ENCODE assay signal across 17 cellular contexts in genomic region chr2:9988320-9988719, GRCh38. TPM values are rescaled to one million over a fixed set of nuclear protein-coding genes. Genes with fewer than 3 reads are reported as not detected.
A peak's percentile ranks its signal among the peaks of the same experiment; 100 is the strongest.
DNase-seq lines count a peak whose midpoint lies in the region; ATAC-seq and TF ChIP-seq lines count a peak whose summit lies in the region.
"Had no signal": no experiment of that assay in that cellular context is flagged by ENCODE, and none has a peak within 500 bp of the region (broad histone marks: within the 10 kb centered on the region; RNA-seq: fewer than 3 reads in every experiment).

No MANE protein-coding gene starts in this region.

- H3K4me3 Mint-ChIP-seq in activated CD4-positive, alpha-beta memory T cell treated with anti-CD3 and anti-CD28 coated beads, Interleukin-2, amount 10 ng/mL, durations not matched to agents 7 days and 5 days: no peak overlapping the region
- H3K4me3 Mint-ChIP-seq in activated CD4-positive, alpha-beta memory T cell treated with anti-CD3 and anti-CD28 coated beads for 36 hours: no peak overlapping the region
- no peak overlapping the region for H3K4me3 Mint-ChIP-seq in stimulated activated memory B cell treated with anti-CD40 and anti-IgM and Interleukin-4, amounts not matched to agents 10 μg/mL and 1 μg/mL and 100 μg/mL, for 72 hours
- H3K4me3 Mint-ChIP-seq: CD4-positive, alpha-beta T cell; H9; IgD-negative memory B cell had no signal

- POLR2A ChIA-PET in activated CD4-positive, alpha-beta memory T cell treated with anti-CD3 and anti-CD28 coated beads, Interleukin-2, amount 10 ng/mL, durations not matched to agents 7 days and 5 days (lab: Charles Lee): no interaction called here
- POLR2A ChIA-PET in activated CD4-positive, alpha-beta memory T cell treated with anti-CD3 and anti-CD28 coated beads for 36 hours (lab: Charles Lee): no interaction called here
- POLR2A ChIA-PET in SK-N-SH (lab: Yijun Ruan, JAX) (no interaction called here), GM10248 (lab: Yijun Ruan, JAX) (no interaction called here)

- H3K9ac ChIP-seq in SK-N-SH: no peak overlapping the region

- no peak for TF ChIP-seq RAD21 in SK-N-SH (IDR thresholded peaks at IDR 0.05; ENCODE audit: low read length)

- H3K27me3 Mint-ChIP-seq in activated CD4-positive, alpha-beta memory T cell treated with anti-CD3 and anti-CD28 coated beads, Interleukin-2, amount 10 ng/mL, durations not matched to agents 7 days and 5 days: peaks cover 1% of the 10 kb centered on the region
- peaks cover 3% of the 10 kb centered on the region for H3K27me3 Mint-ChIP-seq in activated CD4-positive, alpha-beta memory T cell treated with anti-CD3 and anti-CD28 coated beads for 36 hours
- H3K27me3 Mint-ChIP-seq in stimulated activated memory B cell treated with anti-CD40 and anti-IgM and Interleukin-4, amounts not matched to agents 10 μg/mL and 1 μg/mL and 100 μg/mL, for 72 hours: no peaks in the 10 kb centered on the region

- H3K9me2 ChIP-seq in SK-N-SH: no peaks in the 10 kb centered on the region

- peak; percentile 7 for DNase-seq in activated CD4-positive, alpha-beta memory T cell treated with anti-CD3 and anti-CD28 coated beads, Interleukin-2, amount 10 ng/mL, durations not matched to agents 7 days and 5 days
- DNase-seq in activated CD4-positive, alpha-beta memory T cell treated with anti-CD3 and anti-CD28 coated beads for 36 hours: no peak
- DNase-seq in islet precursor cell (peak; percentile 33), SK-N-SH (no peak), GM10248 (ENCODE audit: extremely low spot score) (no peak), NCI-H128 (lab: John Stamatoyannopoulos, UW; ENCODE audit: unreplicated experiment) (no peak)
- DNase-seq: AML-193; Caco-2; CD4-positive, alpha-beta T cell; GDM1; H9 had no signal

- no peak for TF ChIP-seq EP300 in SK-N-SH (IDR thresholded peaks at IDR 0.05; ENCODE audit: borderline replicate concordance in 1 of 2, low read depth in 1 of 2, low read length in 1 of 2)

- H3K4me2 ChIP-seq in SK-N-SH: no peak overlapping the region
- H3K4me2 ChIP-seq: A549 had no signal

- ATAC-seq in stimulated activated memory B cell treated with anti-CD40 and anti-IgM and Interleukin-4, amounts not matched to agents 10 μg/mL and 1 μg/mL and 100 μg/mL, for 72 hours: no peak
- ATAC-seq: A549, HepG2 had no signal

- no peak for TF ChIP-seq CTCF in SK-N-SH (IDR thresholded peaks at IDR 0.05)
- TF ChIP-seq CTCF in GM10248 (IDR thresholded peaks at IDR 0.05; ENCODE audit: control extremely low read depth, extremely low read depth, low read depth, missing control alignments): no peak

- H2AFZ ChIP-seq in SK-N-SH (ENCODE audit: low read depth): no peak overlapping the region

- H3K79me2 ChIP-seq in SK-N-SH (ENCODE audit: insufficient read depth): no peaks in the 10 kb centered on the region

- no peak overlapping the region for H3K27ac Mint-ChIP-seq in activated CD4-positive, alpha-beta memory T cell treated with anti-CD3 and anti-CD28 coated beads, Interleukin-2, amount 10 ng/mL, durations not matched to agents 7 days and 5 days
- no peak overlapping the region for H3K27ac Mint-ChIP-seq in activated CD4-positive, alpha-beta memory T cell treated with anti-CD3 and anti-CD28 coated beads for 36 hours
- peak overlapping the region; percentile 35 for H3K27ac Mint-ChIP-seq in stimulated activated memory B cell treated with anti-CD40 and anti-IgM and Interleukin-4, amounts not matched to agents 10 μg/mL and 1 μg/mL and 100 μg/mL, for 72 hours
- H3K27ac Mint-ChIP-seq: CD4-positive, alpha-beta T cell; IgD-negative memory B cell had no signal

- H3K4me1 ChIP-seq in SK-N-SH (ENCODE audit: control insufficient read depth in 1 of 2, insufficient read depth in 2 of 2, low read depth in 1 of 2, low read length in 1 of 2): peaks cover 14 to 17% of the 10 kb centered on the region in 2 experiments; a peak in 2 of 4 replicates
- H3K4me1 ChIP-seq: Caco-2 had no signal

- CTCF ChIA-PET in activated CD4-positive, alpha-beta memory T cell treated with anti-CD3 and anti-CD28 coated beads, Interleukin-2, amount 10 ng/mL, durations not matched to agents 7 days and 5 days (lab: Charles Lee): interaction anchor here (1.9 to 6.2 kb wide), 2 partner anchors 60 to 84 kb away, joined by 7 to 157 read pairs; partner anchors contain the start of gene KLF11
- CTCF ChIA-PET in activated CD4-positive, alpha-beta memory T cell treated with anti-CD3 and anti-CD28 coated beads for 36 hours (lab: Charles Lee): interaction anchor here (5.4 kb wide), 1 partner anchor 60 kb away, joined by 149 read pairs; no protein-coding TSS in a partner anchor
- CTCF ChIA-PET in SK-N-SH (lab: Yijun Ruan, JAX) (interaction anchor here (0.7 to 10.8 kb wide), 9 partner anchors 8 to 844 kb away, joined by 3 to 357 read pairs (median 4); partner anchors contain the start of gene KLF11), GM10248 (lab: Yijun Ruan, JAX) (interaction anchor here (0.7 to 6.2 kb wide), 6 partner anchors 8 to 175 kb away, joined by 3 to 54 read pairs (median 30); no protein-coding TSS in a partner anchor)

- no peak overlapping the region for H3K4me3 ChIP-seq in SK-N-SH (ENCODE audit: low read depth in 2 of 2, low read length in 1 of 2)
- H3K4me3 ChIP-seq: A549 had no signal

- H3F3A ChIP-seq in SK-N-SH (replicated peaks; ENCODE audit: insufficient read depth): peaks cover 9% of the 10 kb centered on the region

- intact Hi-C loops in activated CD4-positive, alpha-beta memory T cell treated with anti-CD3 and anti-CD28 coated beads for 36 hours (cut with micrococcal nuclease): no loop called here

- no peaks in the 10 kb centered on the region for H3K27me3 ChIP-seq in SK-N-SH (ENCODE audit: insufficient read depth)

- H3K9me3 Mint-ChIP-seq in activated CD4-positive, alpha-beta memory T cell treated with anti-CD3 and anti-CD28 coated beads, Interleukin-2, amount 10 ng/mL, durations not matched to agents 7 days and 5 days: no peaks in the 10 kb centered on the region
- no peaks in the 10 kb centered on the region for H3K9me3 Mint-ChIP-seq in activated CD4-positive, alpha-beta memory T cell treated with anti-CD3 and anti-CD28 coated beads for 36 hours
- no peaks in the 10 kb centered on the region for H3K9me3 Mint-ChIP-seq in stimulated activated memory B cell treated with anti-CD40 and anti-IgM and Interleukin-4, amounts not matched to agents 10 μg/mL and 1 μg/mL and 100 μg/mL, for 72 hours
- H3K9me3 Mint-ChIP-seq: CD4-positive, alpha-beta T cell; H9; IgD-negative memory B cell had no signal

- no peaks in the 10 kb centered on the region for H3K9me3 ChIP-seq in SK-N-SH
- H3K9me3 ChIP-seq: A549, Caco-2 had no signal

- no peaks in the 10 kb centered on the region for H3K36me3 Mint-ChIP-seq in activated CD4-positive, alpha-beta memory T cell treated with anti-CD3 and anti-CD28 coated beads, Interleukin-2, amount 10 ng/mL, durations not matched to agents 7 days and 5 days (ENCODE audit: low read depth)
- no peaks in the 10 kb centered on the region for H3K36me3 Mint-ChIP-seq in activated CD4-positive, alpha-beta memory T cell treated with anti-CD3 and anti-CD28 coated beads for 36 hours
- no peaks in the 10 kb centered on the region for H3K36me3 Mint-ChIP-seq in stimulated activated memory B cell treated with anti-CD40 and anti-IgM and Interleukin-4, amounts not matched to agents 10 μg/mL and 1 μg/mL and 100 μg/mL, for 72 hours

- no peaks in the 10 kb centered on the region for H4K20me1 ChIP-seq in SK-N-SH (ENCODE audit: insufficient read depth)

- 100% methylated on average over 5 of the region's 5 CpGs for WGBS in SK-N-SH (ENCODE audit: low lambda C conversion rate)

- no peak overlapping the region for H3K27ac ChIP-seq in SK-N-SH (ENCODE audit: low read depth in 2 of 2, low read length in 1 of 2)
- H3K27ac ChIP-seq: 22Rv1, A549, C4-2B had no signal

- peaks cover 0 to 3% of the 10 kb centered on the region in 2 experiments for H3K36me3 ChIP-seq in SK-N-SH (replicated peaks in 1 of 2; ENCODE audit: control insufficient read depth in 1 of 2, insufficient read depth in 2 of 2, low read length in 1 of 2)

- H3K4me1 Mint-ChIP-seq in activated CD4-positive, alpha-beta memory T cell treated with anti-CD3 and anti-CD28 coated beads, Interleukin-2, amount 10 ng/mL, durations not matched to agents 7 days and 5 days: peaks cover 15% of the 10 kb centered on the region
- peaks cover 11% of the 10 kb centered on the region for H3K4me1 Mint-ChIP-seq in activated CD4-positive, alpha-beta memory T cell treated with anti-CD3 and anti-CD28 coated beads for 36 hours (ENCODE audit: low read depth)
- H3K4me1 Mint-ChIP-seq in stimulated activated memory B cell treated with anti-CD40 and anti-IgM and Interleukin-4, amounts not matched to agents 10 μg/mL and 1 μg/mL and 100 μg/mL, for 72 hours: peaks cover 16% of the 10 kb centered on the region

TF ChIP-seq in SK-N-SH, 30 proteins besides CTCF, POLR2A, EP300 and RAD21 (continues in another document):
- TF ChIP-seq TEAD4 (IDR thresholded peaks at IDR 0.05; ENCODE audit: borderline replicate concordance, insufficient read depth): no peak
- TF ChIP-seq RFX5 (IDR thresholded peaks at IDR 0.05; ENCODE audit: low read length): no peak
- no peak for TF ChIP-seq GABPA (IDR thresholded peaks at IDR 0.05; ENCODE audit: low read depth)
- TF ChIP-seq USF2 (IDR thresholded peaks at IDR 0.05; ENCODE audit: borderline replicate concordance, low read depth, low read length): no peak
- TF ChIP-seq RXRA (IDR thresholded peaks at IDR 0.05; ENCODE audit: borderline replicate concordance, low read depth): no peak
- TF ChIP-seq CHD2 (IDR thresholded peaks at IDR 0.05; ENCODE audit: low read length, partially characterized antibody): no peak

RNA-seq across cellular contexts. Expression of gene GRHL1, which starts 36.8 kb away (rescaled TPM):
- total RNA-seq in activated CD4-positive, alpha-beta memory T cell treated with anti-CD3 and anti-CD28 coated beads, Interleukin-2, amount 10 ng/mL, durations not matched to agents 7 days and 5 days: 1 to 10 TPM; 1.2 to 2.0 TPM
- 1 to 10 TPM in 1 of 2 experiments, under 1 TPM in 1; 1.00 to 1.1 TPM for total RNA-seq in activated CD4-positive, alpha-beta memory T cell treated with anti-CD3 and anti-CD28 coated beads for 36 hours
- polyA plus RNA-seq in SK-N-SH (2012; rRNA removed): 1.0 and 1.6 TPM in 2 replicates
- 0.75 and 1.0 TPM in 2 replicates for polyA plus RNA-seq in SK-N-SH (2012; cell fraction: cytosol; rRNA removed)
- 2.5 and 4.3 TPM in 2 replicates for polyA plus RNA-seq in SK-N-SH (2012; cell fraction: nucleus; rRNA removed)

RNA-seq across cellular contexts. Expression of gene KLF11, which starts 55.0 kb away (rescaled TPM):
- 10 to 100 TPM; 14.4 to 16.0 TPM for total RNA-seq in activated CD4-positive, alpha-beta memory T cell treated with anti-CD3 and anti-CD28 coated beads, Interleukin-2, amount 10 ng/mL, durations not matched to agents 7 days and 5 days
- 1 to 10 TPM; 5.6 to 6.1 TPM for total RNA-seq in activated CD4-positive, alpha-beta memory T cell treated with anti-CD3 and anti-CD28 coated beads for 36 hours
- 9.5 TPM in 2 replicates for polyA plus RNA-seq in SK-N-SH (2012; rRNA removed)
- 8.3 and 8.8 TPM in 2 replicates for polyA plus RNA-seq in SK-N-SH (2012; cell fraction: cytosol; rRNA removed)
- 9.5 and 11.9 TPM in 2 replicates for polyA plus RNA-seq in SK-N-SH (2012; cell fraction: nucleus; rRNA removed)

Comparison
In these comparisons a context has a peak if more than half of its experiments do, and no peak if none do; other contexts are left out.
1. DNase-seq: peak in activated CD4-positive, alpha-beta memory T cell treated with anti-CD3 and anti-CD28 coated beads, Interleukin-2, amount 10 ng/mL, durations not matched to agents 7 days and 5 days (single experiment) and islet precursor cell (single experiment); none in activated CD4-positive, alpha-beta memory T cell treated with anti-CD3 and anti-CD28 coated beads for 36 hours (single experiment), SK-N-SH (single experiment), GM10248 (single experiment) and NCI-H128 (single experiment).